In genomic region chr5:133993563-133993962, GRCh38 we compare ENCODE assay signal across 21 cellular contexts. TPM values are rescaled to one million over a fixed set of nuclear protein-coding genes. Genes with fewer than 3 reads are reported as not detected.
DNase-seq lines count a peak whose midpoint lies in the region; ATAC-seq and TF ChIP-seq lines count a peak whose summit lies in the region.
"Had no signal": no experiment of that assay in that cellular context is flagged by ENCODE, and none has a peak within 500 bp of the region (broad histone marks: within the 10 kb centered on the region; RNA-seq: fewer than 3 reads in every experiment).

No MANE protein-coding gene starts in this region.

- H3K27ac ChIP-seq in heart left ventricle: peak overlapping the region in 10 of 12 donors; percentile 58 to 90 (median 80)
- H3K27ac ChIP-seq in gastrocnemius medialis: peak overlapping the region; percentile 91 to 100 (median 98)

- H3K4me3 Mint-ChIP-seq in HFFc6 (peak overlapping the region; percentile 47; the same call in 1 of the 2 replicates), chondrocyte (ENCODE audit: unreplicated experiment) (no peak overlapping the region)
- H3K4me3 Mint-ChIP-seq: activated CD4-positive, alpha-beta T cell treated with anti-CD3 and anti-CD28 coated beads, Interleukin-2, amount 10 ng/mL, durations not matched to agents 24 days and 14 days; CD8-positive, alpha-beta memory T cell; stimulated activated naive B cell treated with anti-CD40 and anti-IgM and Interleukin-4, amounts not matched to agents 10 μg/mL and 1 μg/mL and 100 μg/mL, for 72 hours had no signal

- H3K36me3 Mint-ChIP-seq in HFFc6 (ENCODE audit: low read depth) (peaks cover 15% of the 10 kb centered on the region), chondrocyte (ENCODE audit: low read depth) (peaks cover 13% of the 10 kb centered on the region)

- TF ChIP-seq POLR2A in heart left ventricle (IDR thresholded peaks at IDR 0.05): no peak
- no peak for TF ChIP-seq POLR2A in gastrocnemius medialis (IDR thresholded peaks at IDR 0.05)

- H3K27me3 Mint-ChIP-seq in HFFc6 (ENCODE audit: insufficient read depth) (peaks cover 1% of the 10 kb centered on the region; the same call in 1 of the 2 replicates), chondrocyte (ENCODE audit: low read depth) (no peaks in the 10 kb centered on the region)
- H3K27me3 Mint-ChIP-seq: activated CD4-positive, alpha-beta T cell treated with anti-CD3 and anti-CD28 coated beads, Interleukin-2, amount 10 ng/mL, durations not matched to agents 24 days and 14 days; CD8-positive, alpha-beta memory T cell; stimulated activated naive B cell treated with anti-CD40 and anti-IgM and Interleukin-4, amounts not matched to agents 10 μg/mL and 1 μg/mL and 100 μg/mL, for 72 hours had no signal

- DNase-seq in heart left ventricle: no peak
- no peak for DNase-seq in Right ventricle myocardium superior
- DNase-seq in HFFc6: no peak
- DNase-seq in chondrocyte (ENCODE audit: low spot score): no peak
- DNase-seq in gastrocnemius medialis: no peak
- no peak for DNase-seq in AML-193 (lab: John Stamatoyannopoulos, UW)
- DNase-seq in cortex of kidney (lab: John Stamatoyannopoulos, UW): no peak
- DNase-seq: activated CD4-positive, alpha-beta T cell treated with anti-CD3 and anti-CD28 coated beads, Interleukin-2, amount 10 ng/mL, durations not matched to agents 24 days and 14 days; activated CD8-positive, alpha-beta memory T cell treated with anti-CD3 and anti-CD28 coated beads, Interleukin-2, amount 50 U/mL, for 4 hours; activated effector memory CD4-positive, alpha-beta T cell treated with Interleukin-2 at 50 U/mL for 16 hours; CD8-positive, alpha-beta memory T cell; DMS79 treated with DMSO at 0.1 percent for 48 hours; midbrain; NCI-H1048; NCI-H2081; NCI-H446 treated with DMSO at 0.1 percent for 48 hours; stimulated activated CD4-positive, alpha-beta T cell treated with anti-CD3 and anti-CD28 coated beads, Interleukin-2, amount 100 ng/mL, for 48 hours; stimulated activated naive B cell treated with anti-CD40 and anti-IgM and Interleukin-4, amounts not matched to agents 10 μg/mL and 1 μg/mL and 100 μg/mL, for 72 hours; T-helper 2 cell had no signal

- H3K9me3 ChIP-seq in heart left ventricle (no peaks in the 10 kb centered on the region), gastrocnemius medialis (no peaks in the 10 kb centered on the region)
- H3K9me3 ChIP-seq: prostate gland had no signal

- H3K36me3 ChIP-seq in heart left ventricle: peaks cover 0 to 39% (median 34%) of the 10 kb centered on the region in 9 donors
- peaks cover 0 to 32% of the 10 kb centered on the region in 2 donors for H3K36me3 ChIP-seq in gastrocnemius medialis

- 35 to 57% (median 42%) methylated on average over 1 of the region's 1 CpG for WGBS in heart left ventricle, 4 donors

- no peaks in the 10 kb centered on the region for H3K9me3 Mint-ChIP-seq in HFFc6
- H3K9me3 Mint-ChIP-seq in chondrocyte (ENCODE audit: low read depth): no peaks in the 10 kb centered on the region
- H3K9me3 Mint-ChIP-seq: activated CD4-positive, alpha-beta T cell treated with anti-CD3 and anti-CD28 coated beads, Interleukin-2, amount 10 ng/mL, durations not matched to agents 24 days and 14 days; CD8-positive, alpha-beta memory T cell; stimulated activated naive B cell treated with anti-CD40 and anti-IgM and Interleukin-4, amounts not matched to agents 10 μg/mL and 1 μg/mL and 100 μg/mL, for 72 hours had no signal

- ATAC-seq in heart left ventricle (no peak), Right ventricle myocardium superior (ENCODE audit: poor library complexity) (no peak), gastrocnemius medialis (no peak), GM19452 (IDR thresholded peaks at IDR 0.05; ENCODE audit: unreplicated experiment) (no peak)
- ATAC-seq: stimulated activated naive B cell treated with anti-CD40 and anti-IgM and Interleukin-4, amounts not matched to agents 10 μg/mL and 1 μg/mL and 100 μg/mL, for 72 hours had no signal

- H3K27ac Mint-ChIP-seq in HFFc6 (peak overlapping the region; percentile 71), chondrocyte (ENCODE audit: unreplicated experiment) (peak overlapping the region; percentile 85)
- H3K27ac Mint-ChIP-seq: stimulated activated naive B cell treated with anti-CD40 and anti-IgM and Interleukin-4, amounts not matched to agents 10 μg/mL and 1 μg/mL and 100 μg/mL, for 72 hours had no signal

- TF ChIP-seq CTCF in heart left ventricle (IDR thresholded peaks at IDR 0.05): no peak
- TF ChIP-seq CTCF in HFFc6 (IDR thresholded peaks at IDR 0.05): no peak
- no peak for TF ChIP-seq CTCF in chondrocyte (IDR thresholded peaks at IDR 0.05)
- TF ChIP-seq CTCF in gastrocnemius medialis (IDR thresholded peaks at IDR 0.05 in 4 of 5, conservative IDR thresholded peaks at IDR 0.05 in 1 of 5): no peak

- H3K4me3 ChIP-seq in heart left ventricle (no peak overlapping the region), gastrocnemius medialis (no peak overlapping the region)
- H3K4me3 ChIP-seq: prostate gland had no signal

- intact Hi-C loops in heart left ventricle (cut with DNase I): no loop called here
- intact Hi-C loops in Right ventricle myocardium superior (cut with DNase I): no loop called here
- intact Hi-C loops in gastrocnemius medialis (cut with DNase I; ENCODE audit: low total_unique reads): loop anchor here (5.0 kb wide), 1 partner anchor 171 kb away; no protein-coding TSS in a partner anchor

- H3K4me1 ChIP-seq in heart left ventricle (peaks cover 5 to 85% (median 53%) of the 10 kb centered on the region in 12 donors), gastrocnemius medialis (peaks cover 83 to 85% of the 10 kb centered on the region in 2 donors)

- in situ Hi-C loops in gastrocnemius medialis (cut with MboI; ENCODE audit: low sequenced_read_pairs in 4 of 4): no loop called here

- peaks cover 56% of the 10 kb centered on the region for H3K4me1 Mint-ChIP-seq in HFFc6 (ENCODE audit: low read depth)
- peaks cover 69% of the 10 kb centered on the region for H3K4me1 Mint-ChIP-seq in chondrocyte (ENCODE audit: low read depth)

- H3K27me3 ChIP-seq in heart left ventricle: no peaks in the 10 kb centered on the region
- no peaks in the 10 kb centered on the region for H3K27me3 ChIP-seq in gastrocnemius medialis

RNA-seq across cellular contexts. Expression of gene VDAC1, which starts 11.2 kb away (rescaled TPM):
- total RNA-seq in heart left ventricle: 100 to 1,000 TPM; 379 to 596 (median 548) TPM
- 100 to 1,000 TPM; 421 to 430 TPM for polyA plus RNA-seq in heart left ventricle
- total RNA-seq in Right ventricle myocardium superior: 475 TPM
- total RNA-seq in HFFc6 (2021; fragmentation: NEBNext Ultra II Directional; extraction: Animal tissue kit (Norgen Biotek cat#: 25700)): 100 to 1,000 TPM; 276 to 324 (median 316) TPM
- total RNA-seq in chondrocyte: 138 to 173 TPM (median 143 TPM) in 3 replicates
- 100 to 1,000 TPM; 412 to 611 (median 495) TPM for total RNA-seq in gastrocnemius medialis

RNA-seq across cellular contexts. Expression of gene C5orf15, which starts 25.1 kb away (rescaled TPM):
- total RNA-seq in heart left ventricle (10 to 100 TPM; 30.9 to 68.6 (median 37.1) TPM), Right ventricle myocardium superior (34.8 TPM), chondrocyte (41.7 to 63.7 TPM (median 44.4 TPM) in 3 replicates), gastrocnemius medialis (10 to 100 TPM; 18.7 to 30.3 (median 24.4) TPM)
- 10 to 100 TPM; 15.8 to 35.8 TPM for polyA plus RNA-seq in heart left ventricle
- 10 to 100 TPM; 46.2 to 63.5 (median 57.2) TPM for total RNA-seq in HFFc6 (2021; fragmentation: NEBNext Ultra II Directional; extraction: Animal tissue kit (Norgen Biotek cat#: 25700))
